Comparison of ENCODE assay signal across 8 cellular contexts in genomic region chr17:1203967-1204291, GRCh38. TPM values are rescaled to one million over a fixed set of nuclear protein-coding genes. Genes with fewer than 3 reads are reported as not detected.
A peak's percentile ranks its signal among the peaks of the same experiment; 100 is the strongest.
DNase-seq lines count a peak whose midpoint lies in the region; ATAC-seq and TF ChIP-seq lines count a peak whose summit lies in the region.

No MANE protein-coding gene starts in this region.

- peak overlapping the region; percentile 97 for H2AFZ ChIP-seq in GM23338

- H3K36me3 ChIP-seq in GM23338 (ENCODE audit: insufficient read depth) (no peaks in the 10 kb centered on the region), ascending aorta (no peaks in the 10 kb centered on the region), iPS DF 6.9 (ENCODE audit: control insufficient read depth, insufficient read depth, low read length) (no peaks in the 10 kb centered on the region), skeletal muscle satellite cell (ENCODE audit: insufficient read depth, low read length) (no peaks in the 10 kb centered on the region)

- H3K79me2 ChIP-seq in GM23338 (replicated peaks; ENCODE audit: insufficient read depth), result no peaks in the 10 kb centered on the region

- no peaks in the 10 kb centered on the region for H3F3A ChIP-seq in GM23338 (replicated peaks; ENCODE audit: low read depth)

- intact Hi-C loops in ascending aorta (cut with DNase I), result no loop called here
- intact Hi-C loops in posterior cingulate gyrus (cut with DNase I), result no loop called here

- H3K27me3 Mint-ChIP-seq in GM23338 (ENCODE audit: insufficient read depth, low read depth, poor library complexity), result peaks cover 8% of the 10 kb centered on the region

- H3K36me3 Mint-ChIP-seq in GM23338 (ENCODE audit: low read depth), result no peaks in the 10 kb centered on the region

- WGBS in iPS DF 6.9 (ENCODE audit: insufficient coverage, insufficient read length), result no CpG with 5 or more reads among the region's 19 CpGs

- H3K4me2 ChIP-seq in GM23338, result peak overlapping the region; percentile 82
- peak overlapping the region; percentile 88 for H3K4me2 ChIP-seq in skeletal muscle satellite cell (ENCODE audit: low read length)

- H3K27ac Mint-ChIP-seq in GM23338, result no peak overlapping the region

- 0 out of 2 replicates have a peak, but pooled peaks cover 3% of the 10 kb centered on the region for H3K9me2 ChIP-seq in GM23338 (ENCODE audit: insufficient read depth)

- DNase-seq in GM23338 (ENCODE audit: low spot score) (peak; percentile 52), ascending aorta (ENCODE audit: low spot score in 2 of 2) (no peak), iPS DF 6.9 (ENCODE audit: low read depth, low spot score) (no peak), NCI-H2029 (lab: John Stamatoyannopoulos, UW) (no peak), posterior cingulate gyrus (no peak)
- no peak for DNase-seq in NK-92 treated with Interleukin-12 subunit alpha and Interleukin-12 subunit beta, amount 100 ng/mL, for 24 hours (lab: John Stamatoyannopoulos, UW)

- peak overlapping the region; percentile 21 for H3K9ac ChIP-seq in skeletal muscle satellite cell (ENCODE audit: low read depth, low read length)

- H3K4me1 ChIP-seq in GM23338 (ENCODE audit: insufficient read depth) (no peaks in the 10 kb centered on the region), ascending aorta (peaks cover 2 to 5% of the 10 kb centered on the region in 2 donors), iPS DF 6.9 (ENCODE audit: control insufficient read depth, insufficient read depth, low read length) (no peaks in the 10 kb centered on the region), skeletal muscle satellite cell (ENCODE audit: control insufficient read depth, insufficient read depth, low read length) (peaks cover 5% of the 10 kb centered on the region)

- no peaks in the 10 kb centered on the region for H3K9me3 ChIP-seq in ascending aorta
- no peaks in the 10 kb centered on the region for H3K9me3 ChIP-seq in iPS DF 6.9 (ENCODE audit: control insufficient read depth, insufficient read depth, low read length)
- no peaks in the 10 kb centered on the region for H3K9me3 ChIP-seq in skeletal muscle satellite cell (replicated peaks; ENCODE audit: low read length)

- no peaks in the 10 kb centered on the region for H3K9me3 Mint-ChIP-seq in GM23338

- ATAC-seq in GM23338 (peak; percentile 41), HG03354 (IDR thresholded peaks at IDR 0.05; ENCODE audit: poor library complexity, severe bottlenecking, unreplicated experiment) (no peak)

- TF ChIP-seq CTCF in GM23338 (conservative IDR thresholded peaks at IDR 0.05; ENCODE audit: low read depth in 2 of 2) (no peak), ascending aorta (IDR thresholded peaks at IDR 0.05) (no peak)

- H3K4me3 ChIP-seq in GM23338 (peak overlapping the region; percentile 75), ascending aorta (peak overlapping the region; percentile 64 to 69), iPS DF 6.9 (ENCODE audit: low read length) (peak overlapping the region; percentile 65; the same call in 1 of the 2 replicates), skeletal muscle satellite cell (ENCODE audit: low read length) (peak overlapping the region; percentile 67)

- H3K27ac ChIP-seq in GM23338 (ENCODE audit: low read depth), result no peak overlapping the region
- H3K27ac ChIP-seq in ascending aorta, result peak overlapping the region; percentile 68 to 70
- H3K27ac ChIP-seq in iPS DF 6.9 (ENCODE audit: low read length), result no peak overlapping the region

- H3K4me3 Mint-ChIP-seq in GM23338, result peak overlapping the region; percentile 73

- H3K4me1 Mint-ChIP-seq in GM23338, result no peaks in the 10 kb centered on the region; the same call in 2 of the 3 replicates

- peaks cover 6% of the 10 kb centered on the region; the same call in 1 of the 2 replicates for H3K27me3 ChIP-seq in GM23338 (ENCODE audit: insufficient read depth)
- no peaks in the 10 kb centered on the region for H3K27me3 ChIP-seq in ascending aorta
- no peaks in the 10 kb centered on the region for H3K27me3 ChIP-seq in iPS DF 6.9 (ENCODE audit: control insufficient read depth, insufficient read depth, low read length)
- H3K27me3 ChIP-seq in skeletal muscle satellite cell (ENCODE audit: control insufficient read depth, insufficient read depth, low read length), result peaks cover 36% of the 10 kb centered on the region

- no peaks in the 10 kb centered on the region for H4K20me1 ChIP-seq in GM23338 (replicated peaks; ENCODE audit: insufficient read depth)

TF ChIP-seq in GM23338, 12 proteins besides CTCF, POLR2A, EP300 and RAD21 (continues in another document):
- no peak for TF ChIP-seq EZH2 (IDR thresholded peaks at IDR 0.05; ENCODE audit: low read depth, unreplicated experiment)
- TF ChIP-seq ZNF114 (CRISPR knock-in tag; IDR thresholded peaks at IDR 0.05), result no peak
- TF ChIP-seq ZNF462 (CRISPR knock-in tag; IDR thresholded peaks at IDR 0.05), result no peak
- TF ChIP-seq POLR2AphosphoS5 (IDR thresholded peaks at IDR 0.05; ENCODE audit: low read depth), result no peak
- no peak for TF ChIP-seq ZNF331 (CRISPR knock-in tag; IDR thresholded peaks at IDR 0.05; ENCODE audit: low read depth)
- no peak for TF ChIP-seq JUNB (IDR thresholded peaks at IDR 0.05; ENCODE audit: unreplicated experiment)

RNA-seq across cellular contexts. Expression of gene ABR, which starts 24.1 kb away (rescaled TPM):
- total RNA-seq in GM23338 (2014; rRNA removed; shearing (Covaris generic)), result 24.3 and 27.7 TPM in 2 replicates
- 15.0 and 18.5 TPM in 2 replicates for polyA plus RNA-seq in GM23338 (2016; fragmentation: Nextera tagmentation; extraction: Ambion mirVana)
- total RNA-seq in ascending aorta, result 184 TPM
- 45.9 and 69.0 TPM in 2 replicates for total RNA-seq in skeletal muscle satellite cell (2012; rRNA removed)

Comparison
In these comparisons a context has a peak if more than half of its experiments do, and no peak if none do; other contexts are left out.
1. H3K27ac ChIP-seq: peak in ascending aorta (2 of 2); none in GM23338 (single experiment) and iPS DF 6.9 (single experiment).
2. Peak in every context shown above with its lines, with median percentiles within 50 percentile points of each other: H3K4me3 ChIP-seq.